In genomic region chr10:46091080-46091833, GRCh38 we compare ENCODE assay signal across 1 cellular context.
TF ChIP-seq lines count a peak whose summit lies in the region.

No MANE protein-coding gene starts in this region.

TF ChIP-seq in HepG2, 621 proteins besides CTCF, POLR2A, EP300 and RAD21 (continued from another document):
- 0 out of 2 replicates have a peak, but pooled peaks have one; percentile 15 for TF ChIP-seq PAXIP1 (CRISPR knock-in tag; conservative IDR thresholded peaks at IDR 0.05)
- peak; percentile 82; the same call in 1 of the 2 replicates for TF ChIP-seq TFAP4 (IDR thresholded peaks at IDR 0.05; ENCODE audit: borderline replicate concordance, low read depth)
- TF ChIP-seq HNRNPL (IDR thresholded peaks at IDR 0.05; ENCODE audit: low read depth, low read length) = peak; percentile 83
- TF ChIP-seq MEIS2 (CRISPR knock-in tag; IDR thresholded peaks at IDR 0.05) = no peak
- TF ChIP-seq, protein P1, sequence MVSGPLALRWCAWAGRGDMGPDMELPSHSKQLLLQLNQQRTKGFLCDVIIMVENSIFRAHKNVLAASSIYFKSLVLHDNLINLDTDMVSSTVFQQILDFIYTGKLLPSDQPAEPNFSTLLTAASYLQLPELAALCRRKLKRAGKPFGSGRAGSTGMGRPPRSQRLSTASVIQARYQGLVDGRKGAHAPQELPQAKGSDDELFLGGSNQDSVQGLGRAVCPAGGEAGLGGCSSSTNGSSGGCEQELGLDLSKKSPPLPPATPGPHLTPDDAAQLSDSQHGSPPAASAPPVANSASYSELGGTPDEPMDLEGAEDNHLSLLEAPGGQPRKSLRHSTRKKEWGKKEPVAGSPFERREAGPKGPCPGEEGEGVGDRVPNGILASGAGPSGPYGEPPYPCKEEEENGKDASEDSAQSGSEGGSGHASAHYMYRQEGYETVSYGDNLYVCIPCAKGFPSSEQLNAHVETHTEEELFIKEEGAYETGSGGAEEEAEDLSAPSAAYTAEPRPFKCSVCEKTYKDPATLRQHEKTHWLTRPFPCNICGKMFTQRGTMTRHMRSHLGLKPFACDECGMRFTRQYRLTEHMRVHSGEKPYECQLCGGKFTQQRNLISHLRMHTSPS (CRISPR knock-in tag; IDR thresholded peaks at IDR 0.05; ENCODE audit: low read depth) = peak; percentile 84
- TF ChIP-seq, protein P2, sequence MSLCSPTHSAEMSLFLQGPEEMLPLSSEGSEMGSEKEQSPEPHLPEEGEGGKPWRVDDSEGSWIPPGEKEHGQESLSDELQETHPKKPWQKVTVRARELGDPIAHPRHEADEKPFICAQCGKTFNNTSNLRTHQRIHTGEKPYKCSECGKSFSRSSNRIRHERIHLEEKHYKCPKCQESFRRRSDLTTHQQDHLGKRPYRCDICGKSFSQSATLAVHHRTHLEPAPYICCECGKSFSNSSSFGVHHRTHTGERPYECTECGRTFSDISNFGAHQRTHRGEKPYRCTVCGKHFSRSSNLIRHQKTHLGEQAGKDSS (CRISPR knock-in tag; IDR thresholded peaks at IDR 0.05; ENCODE audit: borderline replicate concordance, low read depth) = peak; percentile 75; the same call in 1 of the 2 replicates
- TF ChIP-seq MAX (IDR thresholded peaks at IDR 0.05) = peak; percentile 68
- peak; percentile 33; the same call in 1 of the 2 replicates for TF ChIP-seq ZNF292 (CRISPR knock-in tag; IDR thresholded peaks at IDR 0.05; ENCODE audit: borderline replicate concordance, low read depth)
- 0 out of 2 replicates have a peak, but pooled peaks have one; percentile 38 for TF ChIP-seq ZNF280D (CRISPR knock-in tag; IDR thresholded peaks at IDR 0.05)
- 0 out of 2 replicates have a peak, but pooled peaks have one; percentile 22 for TF ChIP-seq TBX2 (CRISPR knock-in tag; IDR thresholded peaks at IDR 0.05; ENCODE audit: borderline replicate concordance)
- TF ChIP-seq MXI1 (IDR thresholded peaks at IDR 0.05; ENCODE audit: borderline replicate concordance, low read depth, low read length) = 0 out of 3 replicates have a peak, but pooled peaks have one; percentile 25
- TF ChIP-seq, protein P3, sequence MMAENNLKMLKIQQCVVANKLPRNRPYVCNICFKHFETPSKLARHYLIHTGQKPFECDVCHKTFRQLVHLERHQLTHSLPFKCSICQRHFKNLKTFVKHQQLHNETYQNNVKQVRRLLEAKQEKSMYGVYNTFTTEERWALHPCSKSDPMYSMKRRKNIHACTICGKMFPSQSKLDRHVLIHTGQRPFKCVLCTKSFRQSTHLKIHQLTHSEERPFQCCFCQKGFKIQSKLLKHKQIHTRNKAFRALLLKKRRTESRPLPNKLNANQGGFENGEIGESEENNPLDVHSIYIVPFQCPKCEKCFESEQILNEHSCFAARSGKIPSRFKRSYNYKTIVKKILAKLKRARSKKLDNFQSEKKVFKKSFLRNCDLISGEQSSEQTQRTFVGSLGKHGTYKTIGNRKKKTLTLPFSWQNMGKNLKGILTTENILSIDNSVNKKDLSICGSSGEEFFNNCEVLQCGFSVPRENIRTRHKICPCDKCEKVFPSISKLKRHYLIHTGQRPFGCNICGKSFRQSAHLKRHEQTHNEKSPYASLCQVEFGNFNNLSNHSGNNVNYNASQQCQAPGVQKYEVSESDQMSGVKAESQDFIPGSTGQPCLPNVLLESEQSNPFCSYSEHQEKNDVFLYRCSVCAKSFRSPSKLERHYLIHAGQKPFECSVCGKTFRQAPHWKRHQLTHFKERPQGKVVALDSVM (CRISPR knock-in tag; IDR thresholded peaks at IDR 0.05) = peak; percentile 34; the same call in 1 of the 2 replicates
- TF ChIP-seq ZNF460 (CRISPR knock-in tag; IDR thresholded peaks at IDR 0.05; ENCODE audit: borderline replicate concordance) = no peak
- no peak for TF ChIP-seq ATF6 (CRISPR knock-in tag; conservative IDR thresholded peaks at IDR 0.05)
- TF ChIP-seq ZNF121 (CRISPR knock-in tag; IDR thresholded peaks at IDR 0.05) = no peak
- TF ChIP-seq ARNT2 (CRISPR knock-in tag; IDR thresholded peaks at IDR 0.05; ENCODE audit: low read depth) = no peak
- TF ChIP-seq, protein P4, sequence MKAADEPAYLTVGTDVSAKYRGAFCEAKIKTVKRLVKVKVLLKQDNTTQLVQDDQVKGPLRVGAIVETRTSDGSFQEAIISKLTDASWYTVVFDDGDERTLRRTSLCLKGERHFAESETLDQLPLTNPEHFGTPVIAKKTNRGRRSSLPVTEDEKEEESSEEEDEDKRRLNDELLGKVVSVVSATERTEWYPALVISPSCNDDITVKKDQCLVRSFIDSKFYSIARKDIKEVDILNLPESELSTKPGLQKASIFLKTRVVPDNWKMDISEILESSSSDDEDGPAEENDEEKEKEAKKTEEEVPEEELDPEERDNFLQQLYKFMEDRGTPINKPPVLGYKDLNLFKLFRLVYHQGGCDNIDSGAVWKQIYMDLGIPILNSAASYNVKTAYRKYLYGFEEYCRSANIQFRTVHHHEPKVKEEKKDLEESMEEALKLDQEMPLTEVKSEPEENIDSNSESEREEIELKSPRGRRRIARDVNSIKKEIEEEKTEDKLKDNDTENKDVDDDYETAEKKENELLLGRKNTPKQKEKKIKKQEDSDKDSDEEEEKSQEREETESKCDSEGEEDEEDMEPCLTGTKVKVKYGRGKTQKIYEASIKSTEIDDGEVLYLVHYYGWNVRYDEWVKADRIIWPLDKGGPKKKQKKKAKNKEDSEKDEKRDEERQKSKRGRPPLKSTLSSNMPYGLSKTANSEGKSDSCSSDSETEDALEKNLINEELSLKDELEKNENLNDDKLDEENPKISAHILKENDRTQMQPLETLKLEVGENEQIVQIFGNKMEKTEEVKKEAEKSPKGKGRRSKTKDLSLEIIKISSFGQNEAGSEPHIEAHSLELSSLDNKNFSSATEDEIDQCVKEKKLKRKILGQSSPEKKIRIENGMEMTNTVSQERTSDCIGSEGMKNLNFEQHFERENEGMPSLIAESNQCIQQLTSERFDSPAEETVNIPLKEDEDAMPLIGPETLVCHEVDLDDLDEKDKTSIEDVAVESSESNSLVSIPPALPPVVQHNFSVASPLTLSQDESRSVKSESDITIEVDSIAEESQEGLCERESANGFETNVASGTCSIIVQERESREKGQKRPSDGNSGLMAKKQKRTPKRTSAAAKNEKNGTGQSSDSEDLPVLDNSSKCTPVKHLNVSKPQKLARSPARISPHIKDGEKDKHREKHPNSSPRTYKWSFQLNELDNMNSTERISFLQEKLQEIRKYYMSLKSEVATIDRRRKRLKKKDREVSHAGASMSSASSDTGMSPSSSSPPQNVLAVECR (CRISPR knock-in tag; IDR thresholded peaks at IDR 0.05; ENCODE audit: borderline replicate concordance) = peak; percentile 40; the same call in 1 of the 2 replicates
- TF ChIP-seq MXD3 (CRISPR knock-in tag; IDR thresholded peaks at IDR 0.05) = no peak
- no peak for TF ChIP-seq FLYWCH1 (CRISPR knock-in tag; IDR thresholded peaks at IDR 0.05)
- 0 out of 2 replicates have a peak, but pooled peaks have one; percentile 17 for TF ChIP-seq KDM5B (CRISPR knock-in tag; IDR thresholded peaks at IDR 0.05; ENCODE audit: borderline replicate concordance)
- no peak for TF ChIP-seq ETS1 (CRISPR knock-in tag; IDR thresholded peaks at IDR 0.05)
- 0 out of 2 replicates have a peak, but pooled peaks have one; percentile 26 for TF ChIP-seq ZMYM4 (CRISPR knock-in tag; IDR thresholded peaks at IDR 0.05)
- peak; percentile 53; the same call in 1 of the 2 replicates for TF ChIP-seq TGIF2 (CRISPR knock-in tag; IDR thresholded peaks at IDR 0.05)
- 0 out of 2 replicates have a peak, but pooled peaks have one; percentile 24 for TF ChIP-seq ZFP91 (CRISPR knock-in tag; IDR thresholded peaks at IDR 0.05; ENCODE audit: borderline replicate concordance)
- no peak for TF ChIP-seq MTF2 (CRISPR knock-in tag; IDR thresholded peaks at IDR 0.05; ENCODE audit: borderline replicate concordance)
